ENCODE assay signal across 1 cellular context in genomic region chr2:113848758-113849460, GRCh38.
TF ChIP-seq lines count a peak whose summit lies in the region.

No MANE protein-coding gene starts in this region.

TF ChIP-seq in K562, 482 proteins besides CTCF, POLR2A, EP300 and RAD21 (continued from another document):
- TF ChIP-seq STAT6 (CRISPR knock-in tag; IDR thresholded peaks at IDR 0.05) (no peak), POLR3G (IDR thresholded peaks at IDR 0.05; ENCODE audit: extremely low read depth, insufficient read length, insufficient replicate concordance) (no peak), ZNF316 (IDR thresholded peaks at IDR 0.05) (no peak), XRCC4 (IDR thresholded peaks at IDR 0.05; ENCODE audit: extremely low read depth, insufficient read depth, insufficient read length) (no peak), XRCC3 (IDR thresholded peaks at IDR 0.05) (no peak), DDX20 (tag; IDR thresholded peaks at IDR 0.05; ENCODE audit: low read depth) (no peak)
